ENCODE assay signal across 7 cellular contexts in genomic region chr11:97069160-97069559, GRCh38.
"Had no signal": no experiment of that assay in that cellular context is flagged by ENCODE, and none has a peak within 500 bp of the region (broad histone marks: within the 10 kb centered on the region; RNA-seq: fewer than 3 reads in every experiment).

No MANE protein-coding gene starts in this region.

- ATAC-seq: GM12878 had no signal

- FAIRE-seq: G401.6, GM12878, GM12891, GM18507, GM19239 had no signal

- H3K4me3 ChIP-seq: GM12878 had no signal

- DNase-seq: GDM1, GF-D8 had no signal
